ENCODE assay signal across 7 cellular contexts in the genomic region with DNA sequence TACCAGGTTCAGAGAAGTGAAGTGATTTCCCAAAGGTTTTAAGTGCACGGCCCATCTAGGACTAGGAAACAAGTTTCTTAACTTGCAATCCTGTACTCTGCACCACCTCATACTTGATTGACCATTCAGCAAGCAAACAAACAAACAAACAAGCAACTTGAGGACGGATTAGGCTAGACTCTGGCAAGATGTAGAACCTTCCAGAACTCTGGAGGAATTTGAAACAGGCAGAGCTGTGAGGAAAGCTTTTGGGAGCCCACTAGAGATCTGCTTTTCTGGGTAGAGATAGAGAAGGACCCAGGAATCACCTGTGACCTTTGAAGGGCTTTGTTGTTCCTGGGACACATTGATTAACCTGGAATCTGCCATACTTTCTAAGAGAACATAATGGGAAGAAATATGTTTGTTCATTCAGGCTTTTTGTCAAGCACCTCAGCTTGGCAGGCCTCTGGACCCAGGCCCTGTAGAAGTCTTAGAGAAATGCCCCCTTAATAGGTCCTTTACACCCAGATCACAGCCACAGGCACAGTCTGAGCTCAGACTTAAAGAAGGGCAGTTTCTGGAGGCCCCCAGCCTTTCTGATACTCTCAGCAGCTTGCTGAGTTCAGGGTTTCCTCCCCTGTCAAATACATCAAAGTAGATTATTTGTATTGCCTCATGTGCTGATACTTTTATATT. TPM values are rescaled to one million over a fixed set of nuclear protein-coding genes. Genes with fewer than 3 reads are reported as not detected.
A peak's percentile ranks its signal among the peaks of the same experiment; 100 is the strongest.
DNase-seq lines count a peak whose midpoint lies in the region; ATAC-seq, FAIRE-seq and TF ChIP-seq lines count a peak whose summit lies in the region.

No MANE protein-coding gene starts in this region.

- TF ChIP-seq CTCF in activated B cell treated with CpG ODN at 0.5 μM for 24 hours (IDR thresholded peaks at IDR 0.05) (no peak), stomach (IDR thresholded peaks at IDR 0.05) (no peak)

- DNase-seq in HAP-1 (ENCODE audit: low spot score in 2 of 2), result no peak
- no peak for DNase-seq in activated B cell treated with CpG ODN at 0.5 μM for 24 hours
- no peak for DNase-seq in stomach
- no peak for DNase-seq in NCI-H1436 treated with DMSO at 0.1 percent for 48 hours (lab: John Stamatoyannopoulos, UW)
- DNase-seq in RCC 7860 (ENCODE audit: low spot score), result no peak

- no peaks in the 10 kb centered on the region for H3K27me3 Mint-ChIP-seq in activated B cell treated with CpG ODN at 0.5 μM for 24 hours

- no peak for TF ChIP-seq EP300 in stomach (IDR thresholded peaks at IDR 0.05)

- H3K4me3 Mint-ChIP-seq in activated B cell treated with CpG ODN at 0.5 μM for 24 hours, result peak overlapping the region; percentile 95

- peaks cover 16% of the 10 kb centered on the region for H3K36me3 Mint-ChIP-seq in activated B cell treated with CpG ODN at 0.5 μM for 24 hours (ENCODE audit: low read depth)

- in situ Hi-C loops in HAP-1 (cut with MboI; ENCODE audit: low sequenced_read_pairs), result no loop called here

- intact Hi-C loops in activated B cell treated with CpG ODN at 0.5 μM for 24 hours (cut with micrococcal nuclease), result loop anchor here (1.0 to 5.0 kb wide), 6 partner anchors 13 to 610 kb away; partner anchors contain the start of genes ASB8, CCDC184, CCNT1 and PFKM
- intact Hi-C loops in stomach (cut with DNase I; ENCODE audit: low total_unique reads), result loop anchor here (10.0 kb wide), 1 partner anchor 58 kb away; no protein-coding TSS in a partner anchor

- peaks cover 45% of the 10 kb centered on the region for H3K4me1 Mint-ChIP-seq in activated B cell treated with CpG ODN at 0.5 μM for 24 hours

- H3K9me3 Mint-ChIP-seq in activated B cell treated with CpG ODN at 0.5 μM for 24 hours, result no peaks in the 10 kb centered on the region

- TF ChIP-seq POLR2A in stomach (IDR thresholded peaks at IDR 0.05), result no peak

- 8 to 31% (median 16%) methylated on average over 2 of the region's 2 CpGs for WGBS in stomach, 5 donors

- POLR2A ChIA-PET in activated B cell treated with CpG ODN at 0.5 μM for 24 hours (lab: Charles Lee), result interaction anchor here (0.7 to 2.8 kb wide), 5 partner anchors 12 to 123 kb away, joined by 6 to 61 read pairs (median 9); partner anchors contain the start of genes ASB8, CCDC184 and PFKM

- no peaks in the 10 kb centered on the region for H3K36me3 ChIP-seq in HAP-1 (replicated peaks)
- no peaks in the 10 kb centered on the region for H3K36me3 ChIP-seq in iPS-18a (ENCODE audit: control insufficient read depth, low read depth, low read length)
- H3K36me3 ChIP-seq in stomach, result no peaks in the 10 kb centered on the region

- H3K4me3 ChIP-seq in HAP-1 (peak overlapping the region; percentile 85), iPS-18a (ENCODE audit: low read length) (peak overlapping the region; percentile 99), stomach (peak overlapping the region; percentile 75 to 99 (median 91))

- CTCF ChIA-PET in activated B cell treated with CpG ODN at 0.5 μM for 24 hours (lab: Charles Lee), result interaction anchor here (1.3 to 1.6 kb wide), 3 partner anchors 13 to 57 kb away, joined by 3 to 5 read pairs (median 3); partner anchors contain the start of genes ASB8 and PFKM

- H3K27me3 ChIP-seq in HAP-1 (ENCODE audit: low read depth), result peaks cover 5% of the 10 kb centered on the region
- peaks cover 4% of the 10 kb centered on the region for H3K27me3 ChIP-seq in iPS-18a (ENCODE audit: control insufficient read depth, insufficient read depth, low read length)
- H3K27me3 ChIP-seq in stomach, result no peaks in the 10 kb centered on the region

- H3K27ac ChIP-seq in iPS-18a (ENCODE audit: low read length) (peak overlapping the region; percentile 91), stomach (peak overlapping the region; percentile 81 to 93 (median 91))

- peak overlapping the region; percentile 98 for H3K27ac Mint-ChIP-seq in activated B cell treated with CpG ODN at 0.5 μM for 24 hours

- H3K9ac ChIP-seq in iPS-18a (ENCODE audit: low read length), result peak overlapping the region; percentile 87

- peaks cover 17% of the 10 kb centered on the region for H3K4me1 ChIP-seq in HAP-1
- H3K4me1 ChIP-seq in iPS-18a (ENCODE audit: control insufficient read depth, low read depth, low read length), result peaks cover 15% of the 10 kb centered on the region
- H3K4me1 ChIP-seq in stomach, result peaks cover 17 to 39% (median 22%) of the 10 kb centered on the region in 4 donors

- no peak for ATAC-seq in activated B cell treated with CpG ODN at 0.5 μM for 24 hours (ENCODE audit: low read depth)
- ATAC-seq in GM21423 (IDR thresholded peaks at IDR 0.05; ENCODE audit: unreplicated experiment), result no peak

- H3K9me3 ChIP-seq in HAP-1 (no peaks in the 10 kb centered on the region), iPS-18a (ENCODE audit: control insufficient read depth, low read depth, low read length) (no peaks in the 10 kb centered on the region), stomach (no peaks in the 10 kb centered on the region)

- FAIRE-seq in RCC 7860 (lab: Jason Lieb, UNC), result no peak

RNA-seq across cellular contexts. Expression of gene SENP1, which starts 0.8 kb away (rescaled TPM):
- total RNA-seq in activated B cell treated with CpG ODN at 0.5 μM for 24 hours, result 42.8 and 43.2 TPM in 2 replicates
- 10 to 100 TPM in 4 of 5 donors, 1 to 10 TPM in 1; 8.4 to 27.5 (median 14.2) TPM for total RNA-seq in stomach
- polyA plus RNA-seq in stomach, result 1 to 10 TPM; 2.9 to 4.1 (median 3.7) TPM

RNA-seq across cellular contexts. Expression of gene PFKM, which starts 12.5 kb away (rescaled TPM):
- total RNA-seq in activated B cell treated with CpG ODN at 0.5 μM for 24 hours, result 44.7 and 49.2 TPM in 2 replicates
- total RNA-seq in stomach, result 10 to 100 TPM in 4 of 5 donors, 1 to 10 TPM in 1; 9.3 to 57.1 (median 17.1) TPM
- polyA plus RNA-seq in stomach, result 10 to 100 TPM; 15.4 to 24.9 (median 18.4) TPM

RNA-seq across cellular contexts. Expression of gene ASB8, which starts 50.6 kb away (rescaled TPM):
- total RNA-seq in activated B cell treated with CpG ODN at 0.5 μM for 24 hours (40.0 and 43.6 TPM in 2 replicates), stomach (10 to 100 TPM in 3 of 5 donors, 1 to 10 TPM in 2; 4.3 to 47.2 (median 19.2) TPM)
- polyA plus RNA-seq in stomach, result 10 to 100 TPM; 12.1 to 29.8 (median 15.8) TPM
